Comparison of ENCODE assay signal across 1 cellular context in genomic region chr2:74497777-74498499, GRCh38.
A peak's percentile ranks its signal among the peaks of the same experiment; 100 is the strongest.
TF ChIP-seq lines count a peak whose summit lies in the region.

No MANE protein-coding gene starts in this region.

TF ChIP-seq in H1, 55 proteins besides CTCF, POLR2A, EP300 and RAD21:
- TF ChIP-seq TAF1 (IDR thresholded peaks at IDR 0.05; ENCODE audit: low read depth, low read length): peak; percentile 30; the same call in 1 of the 2 replicates
- TF ChIP-seq CTBP2 (IDR thresholded peaks at IDR 0.05; ENCODE audit: borderline replicate concordance, insufficient read depth, insufficient read length, low read length): no peak
- TF ChIP-seq KDM4A (IDR thresholded peaks at IDR 0.05; ENCODE audit: low read depth, low read length, severe bottlenecking): no peak
- TF ChIP-seq EZH2 (IDR thresholded peaks at IDR 0.05; ENCODE audit: low read depth, low read length, severe bottlenecking): peak; percentile 1
- TF ChIP-seq, protein P1, sequence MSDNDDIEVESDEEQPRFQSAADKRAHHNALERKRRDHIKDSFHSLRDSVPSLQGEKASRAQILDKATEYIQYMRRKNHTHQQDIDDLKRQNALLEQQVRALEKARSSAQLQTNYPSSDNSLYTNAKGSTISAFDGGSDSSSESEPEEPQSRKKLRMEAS (IDR thresholded peaks at IDR 0.05): peak; percentile 53; the same call in 1 of the 2 replicates
- TF ChIP-seq BACH1 (IDR thresholded peaks at IDR 0.05; ENCODE audit: low read length): 0 out of 2 replicates have a peak, but pooled peaks have one; percentile 34
- TF ChIP-seq ASH2L (IDR thresholded peaks at IDR 0.05; ENCODE audit: low read length): peak; percentile 64
- TF ChIP-seq, protein P2, sequence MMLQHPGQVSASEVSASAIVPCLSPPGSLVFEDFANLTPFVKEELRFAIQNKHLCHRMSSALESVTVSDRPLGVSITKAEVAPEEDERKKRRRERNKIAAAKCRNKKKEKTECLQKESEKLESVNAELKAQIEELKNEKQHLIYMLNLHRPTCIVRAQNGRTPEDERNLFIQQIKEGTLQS (IDR thresholded peaks at IDR 0.05; ENCODE audit: insufficient read depth, low read depth, low read length): no peak
- TF ChIP-seq MAFK (IDR thresholded peaks at IDR 0.05; ENCODE audit: low read depth, low read length): no peak
- TF ChIP-seq CREB1 (IDR thresholded peaks at IDR 0.05): peak; percentile 62; the same call in 1 of the 2 replicates
- TF ChIP-seq JUND (IDR thresholded peaks at IDR 0.05; ENCODE audit: low read length): no peak
- TF ChIP-seq SUZ12 (IDR thresholded peaks at IDR 0.05; ENCODE audit: low read length): peak; percentile 77
- TF ChIP-seq SP1 (IDR thresholded peaks at IDR 0.05; ENCODE audit: low read depth, low read length): no peak
- TF ChIP-seq SIN3A (conservative IDR thresholded peaks at IDR 0.05 in 1 of 2, IDR thresholded peaks at IDR 0.05 in 1 of 2; ENCODE audit: low read depth in 1 of 2, low read length in 2 of 2): peak in 1 of 2 experiments; percentile 27; a peak in 1 of 4 replicates
- peak; percentile 63 for TF ChIP-seq RNF2 (IDR thresholded peaks at IDR 0.05; ENCODE audit: borderline replicate concordance, low read depth, low read length, missing control alignments, poor library complexity, severe bottlenecking)
- peak; percentile 75 for TF ChIP-seq E2F6 (IDR thresholded peaks at IDR 0.05)
